In genomic region chr1:25308168-25308567, GRCh38 we compare ENCODE assay signal across 12 cellular contexts. TPM values are rescaled to one million over a fixed set of nuclear protein-coding genes. Genes with fewer than 3 reads are reported as not detected.
"Had no signal": no experiment of that assay in that cellular context is flagged by ENCODE, and none has a peak within 500 bp of the region (broad histone marks: within the 10 kb centered on the region; RNA-seq: fewer than 3 reads in every experiment).

No MANE protein-coding gene starts in this region.

RNA-seq across cellular contexts. Expression of gene RHD, which starts 35.9 kb away (rescaled TPM):
- total RNA-seq: activated B cell treated with CpG ODN at 0.5 μM for 24 hours; activated CD4-positive, alpha-beta memory T cell treated with anti-CD3 and anti-CD28 coated beads for 36 hours; activated CD4-positive, alpha-beta memory T cell treated with anti-CD3 and anti-CD28 coated beads, Interleukin-2, amount 10 ng/mL, durations not matched to agents 7 days and 5 days; activated CD4-positive, alpha-beta T cell treated with anti-CD3 and anti-CD28 coated beads for 36 hours; activated CD4-positive, alpha-beta T cell treated with anti-CD3 and anti-CD28 coated beads, Interleukin-2, amount 10 ng/mL, durations not matched to agents 24 days and 14 days; activated CD4-positive, alpha-beta T cell treated with anti-CD3 and anti-CD28 coated beads, Interleukin-2, amount 10 ng/mL, durations not matched to agents 7 days and 5 days; activated CD8-positive, alpha-beta memory T cell treated with anti-CD3 and anti-CD28 coated beads for 36 hours; activated CD8-positive, alpha-beta memory T cell treated with anti-CD3 and anti-CD28 coated beads, Interleukin-2, amount 10 ng/mL, durations not matched to agents 7 days and 5 days; activated CD8-positive, alpha-beta T cell treated with anti-CD3 and anti-CD28 coated beads for 36 hours; T-helper 1 cell treated with Interleukin-12 subunit alpha and Interleukin-12 subunit beta and Interleukin-4 antibody, amounts not matched to agents 30 ng/mL and 1 ng/mL, for 36 hours; T-helper 2 cell treated with Interferon-gamma antibody and Interleukin-4, amounts not matched to agents 100 ng/mL and 5 ng/mL, for 36 hours; WTC11 had no signal
